ENCODE assay signal across 7 cellular contexts in genomic region chr3:5304789-5305680, GRCh38.
DNase-seq lines count a peak whose midpoint lies in the region; ATAC-seq and TF ChIP-seq lines count a peak whose summit lies in the region.

No MANE protein-coding gene starts in this region.

- no peaks in the 10 kb centered on the region for H3K4me1 ChIP-seq in left lung

- intact Hi-C loops in left lung (cut with DNase I) = no loop called here

- no peaks in the 10 kb centered on the region for H3K36me3 ChIP-seq in left lung

- H3K27ac ChIP-seq in left lung = no peak overlapping the region

- DNase-seq in KBM-7 = peak; percentile 67
- DNase-seq in SHP77 (lab: John Stamatoyannopoulos, UW) = peak; percentile 38 to 45
- peak; percentile 45 to 55 for DNase-seq in cardiac fibroblast (ENCODE audit: low read depth in 2 of 2)
- no peak for DNase-seq in left lung
- peak; percentile 88 for DNase-seq in superior temporal gyrus (ENCODE audit: extremely low spot score)

- no peaks in the 10 kb centered on the region for H3K27me3 ChIP-seq in left lung

- no peak overlapping the region for H3K4me3 ChIP-seq in cardiac fibroblast (replicated peaks in 1 of 2; ENCODE audit: low read depth in 2 of 2, low read length in 2 of 2)
- no peak overlapping the region for H3K4me3 ChIP-seq in left lung

- TF ChIP-seq CTCF in GM12873 (IDR thresholded peaks at IDR 0.05; ENCODE audit: insufficient read depth, low read depth, low read length, missing control alignments) (peak; percentile 72), cardiac fibroblast (IDR thresholded peaks at IDR 0.05; ENCODE audit: low read depth, low read length) (peak; percentile 66), left lung (IDR thresholded peaks at IDR 0.05) (peak; percentile 47 to 58)

- in situ Hi-C loops in KBM-7 (cut with MboI; ENCODE audit: low pct_unique_long_range_greater_than_20kb, low sequenced_read_pairs) = no loop called here

- ATAC-seq in GM21717 (IDR thresholded peaks at IDR 0.05; ENCODE audit: unreplicated experiment) = peak; percentile 81
- ATAC-seq in left lung = peak; percentile 86

- H3K9me3 ChIP-seq in left lung = no peaks in the 10 kb centered on the region

Comparison
In these comparisons a context has a peak if more than half of its experiments do, and no peak if none do; other contexts are left out.
1. DNase-seq: peak in KBM-7 (single experiment), SHP77 (2 of 2), cardiac fibroblast (2 of 2) and superior temporal gyrus (single experiment); none in left lung (0 of 2).
2. Peak in every context shown above with its lines, with median percentiles within 50 percentile points of each other: CTCF ChIP-seq.